15 cellular contexts compared by ENCODE assay signal in genomic region chr6:158018851-158019361, GRCh38. TPM values are rescaled to one million over a fixed set of nuclear protein-coding genes. Genes with fewer than 3 reads are reported as not detected.
DNase-seq lines count a peak whose midpoint lies in the region; FAIRE-seq and TF ChIP-seq lines count a peak whose summit lies in the region.
"Had no signal": no experiment of that assay in that cellular context is flagged by ENCODE, and none has a peak within 500 bp of the region (broad histone marks: within the 10 kb centered on the region; RNA-seq: fewer than 3 reads in every experiment).

No MANE protein-coding gene starts in this region.

- no peak overlapping the region for H2BK120ac ChIP-seq in trophoblast cell (ENCODE audit: insufficient read depth, low read length, poor library complexity)

- no peak overlapping the region for H3K4me3 ChIP-seq in Peyer's patch
- no peak overlapping the region for H3K4me3 ChIP-seq in esophagus squamous epithelium
- no peak overlapping the region for H3K4me3 ChIP-seq in trophoblast cell (ENCODE audit: low read depth, low read length)
- H3K4me3 ChIP-seq in OCI-LY7 (ENCODE audit: low read depth, low read length, poor library complexity, severe bottlenecking): no peak overlapping the region
- H3K4me3 ChIP-seq: left lung, prostate gland had no signal

- POLR2A ChIA-PET in OCI-LY7 (lab: Charles Lee): no interaction called here
- POLR2A ChIA-PET in activated CD4-positive, alpha-beta memory T cell treated with anti-CD3 and anti-CD28 coated beads for 36 hours (lab: Charles Lee): no interaction called here

- TF ChIP-seq POLR2A in Peyer's patch (IDR thresholded peaks at IDR 0.05) (no peak), esophagus squamous epithelium (IDR thresholded peaks at IDR 0.05) (no peak)

- no peak overlapping the region for H4K91ac ChIP-seq in trophoblast cell (ENCODE audit: low read depth, low read length)

- no peak overlapping the region for H3K27ac Mint-ChIP-seq in activated CD4-positive, alpha-beta memory T cell treated with anti-CD3 and anti-CD28 coated beads for 36 hours

- H2AK5ac ChIP-seq in trophoblast cell (ENCODE audit: low read length): no peak overlapping the region

- H2BK12ac ChIP-seq in trophoblast cell (ENCODE audit: low read length): no peak overlapping the region

- no peak overlapping the region for H4K8ac ChIP-seq in trophoblast cell (ENCODE audit: low read depth, low read length)

- 48 to 55% methylated on average over 6 to 8 of the region's 15 CpGs for WGBS in esophagus squamous epithelium, 2 donors
- WGBS in trophoblast cell (ENCODE audit: extremely low coverage, insufficient coverage, insufficient read length): no CpG with 5 or more reads among the region's 15 CpGs

- no peaks in the 10 kb centered on the region for H3K9me3 Mint-ChIP-seq in activated CD4-positive, alpha-beta memory T cell treated with anti-CD3 and anti-CD28 coated beads for 36 hours
- H3K9me3 Mint-ChIP-seq: CD8-positive, alpha-beta memory T cell had no signal

- no peak overlapping the region for H3K23ac ChIP-seq in trophoblast cell (ENCODE audit: low read length)

- no peak overlapping the region for H2AFZ ChIP-seq in trophoblast cell (ENCODE audit: insufficient read depth, low read length, poor library complexity)
- H2AFZ ChIP-seq in OCI-LY7 (ENCODE audit: low read length): no peak overlapping the region

- H3K9me3 ChIP-seq in Peyer's patch: no peaks in the 10 kb centered on the region
- H3K9me3 ChIP-seq in esophagus squamous epithelium: no peaks in the 10 kb centered on the region
- H3K9me3 ChIP-seq in trophoblast cell (ENCODE audit: insufficient read depth, low read depth, low read length): peaks cover 3% of the 10 kb centered on the region
- no peaks in the 10 kb centered on the region for H3K9me3 ChIP-seq in OCI-LY7 (ENCODE audit: low read length)
- H3K9me3 ChIP-seq: left lung, prostate gland had no signal

- H3K14ac ChIP-seq in trophoblast cell (ENCODE audit: low read length): no peak overlapping the region

- H3K4me1 Mint-ChIP-seq in activated CD4-positive, alpha-beta memory T cell treated with anti-CD3 and anti-CD28 coated beads for 36 hours (ENCODE audit: low read depth): peaks cover 20% of the 10 kb centered on the region

- H3K36me3 Mint-ChIP-seq in activated CD4-positive, alpha-beta memory T cell treated with anti-CD3 and anti-CD28 coated beads for 36 hours: peaks cover 8% of the 10 kb centered on the region

- no peaks in the 10 kb centered on the region for H3K27me3 Mint-ChIP-seq in activated CD4-positive, alpha-beta memory T cell treated with anti-CD3 and anti-CD28 coated beads for 36 hours
- H3K27me3 Mint-ChIP-seq: CD8-positive, alpha-beta memory T cell had no signal

- H4K12ac ChIP-seq in trophoblast cell (ENCODE audit: low read depth, low read length): no peak overlapping the region

- intact Hi-C loops in esophagus squamous epithelium (cut with DNase I): no loop called here
- intact Hi-C loops in OCI-LY7 (cut with micrococcal nuclease; ENCODE audit: unreplicated experiment): no loop called here
- intact Hi-C loops in activated CD4-positive, alpha-beta memory T cell treated with anti-CD3 and anti-CD28 coated beads for 36 hours (cut with micrococcal nuclease): no loop called here

- peaks cover 10% of the 10 kb centered on the region for H3K79me1 ChIP-seq in trophoblast cell (ENCODE audit: low read length)

- H3K4me2 ChIP-seq in trophoblast cell (ENCODE audit: low read length): no peak overlapping the region
- H3K4me2 ChIP-seq in OCI-LY7 (ENCODE audit: low read length): no peak overlapping the region

- TF ChIP-seq CTCF in Peyer's patch (IDR thresholded peaks at IDR 0.05) (no peak), esophagus squamous epithelium (IDR thresholded peaks at IDR 0.05) (no peak), OCI-LY7 (conservative IDR thresholded peaks at IDR 0.05; ENCODE audit: low read length) (no peak)

- H3K4me1 ChIP-seq in Peyer's patch: peaks cover 0 to 10% (median 0%) of the 10 kb centered on the region in 4 donors
- H3K4me1 ChIP-seq in esophagus squamous epithelium: peaks cover 3 to 59% (median 7%) of the 10 kb centered on the region in 3 donors
- peaks cover 9 to 12% of the 10 kb centered on the region in 2 experiments for H3K4me1 ChIP-seq in trophoblast cell (ENCODE audit: control insufficient read depth in 1 of 2, insufficient read depth in 2 of 2, low read length in 2 of 2)
- no peaks in the 10 kb centered on the region for H3K4me1 ChIP-seq in OCI-LY7 (ENCODE audit: insufficient read depth, low read length, poor library complexity, severe bottlenecking)
- H3K4me1 ChIP-seq: prostate gland had no signal

- H2BK5ac ChIP-seq in trophoblast cell (ENCODE audit: low read depth, low read length, poor library complexity): no peak overlapping the region

- no peak overlapping the region for H3K4me3 Mint-ChIP-seq in activated CD4-positive, alpha-beta memory T cell treated with anti-CD3 and anti-CD28 coated beads for 36 hours
- H3K4me3 Mint-ChIP-seq: CD8-positive, alpha-beta memory T cell had no signal

- no peaks in the 10 kb centered on the region for H3K9me2 ChIP-seq in OCI-LY7 (ENCODE audit: insufficient read depth, low read length)

- H3K4ac ChIP-seq in trophoblast cell (ENCODE audit: low read depth, low read length): no peak overlapping the region

- H3K27me3 ChIP-seq in Peyer's patch (no peaks in the 10 kb centered on the region), esophagus squamous epithelium (no peaks in the 10 kb centered on the region), trophoblast cell (ENCODE audit: insufficient read depth, low read length) (no peaks in the 10 kb centered on the region)
- H3K27me3 ChIP-seq: left lung had no signal

- peak; percentile 81 for DNase-seq in Daoy (ENCODE audit: low read depth)
- DNase-seq in Peyer's patch: no peak
- no peak for DNase-seq in esophagus squamous epithelium (lab: John Stamatoyannopoulos, UW)
- peak; percentile 69 to 73 for DNase-seq in trophoblast cell
- no peak for DNase-seq in OCI-LY7 (ENCODE audit: low spot score)
- DNase-seq in GM19239 (ENCODE audit: insufficient read length, low spot score): no peak
- no peak for DNase-seq in activated CD8-positive, alpha-beta memory T cell treated with anti-CD3 and anti-CD28 coated beads for 24 hours
- no peak for DNase-seq in activated CD4-positive, alpha-beta memory T cell treated with anti-CD3 and anti-CD28 coated beads for 36 hours
- DNase-seq: activated CD4-positive, alpha-beta T cell treated with anti-CD3 and anti-CD28 coated beads for 1 hour; activated naive CD4-positive, alpha-beta T cell treated with Interleukin-2 at 50 U/mL for 16 hours; CD8-positive, alpha-beta memory T cell; NCI-H2081 treated with DMSO at 0.1 percent for 48 hours had no signal

- no TSS peak for BruUV-seq in OCI-LY7 (replicated peaks; lab: Mats Ljungman, UMichigan)

- no peaks in the 10 kb centered on the region for H4K20me1 ChIP-seq in OCI-LY7 (ENCODE audit: insufficient read depth, low read length)

- FAIRE-seq in GM19239 (lab: Jason Lieb, UNC): no peak
- FAIRE-seq: GM12891 had no signal

- H3K18ac ChIP-seq in trophoblast cell (ENCODE audit: low read length): no peak overlapping the region

- H3K9ac ChIP-seq in trophoblast cell (ENCODE audit: low read length): no peak overlapping the region

- H3K79me2 ChIP-seq in trophoblast cell (ENCODE audit: control insufficient read depth, insufficient read depth, low read length, poor library complexity) (peaks cover 3% of the 10 kb centered on the region), OCI-LY7 (ENCODE audit: insufficient read depth, low read depth, low read length) (no peaks in the 10 kb centered on the region)

- CTCF ChIA-PET in OCI-LY7 (lab: Charles Lee; ENCODE audit: unreplicated experiment): no interaction called here
- CTCF ChIA-PET in activated CD4-positive, alpha-beta memory T cell treated with anti-CD3 and anti-CD28 coated beads for 36 hours (lab: Charles Lee): no interaction called here

- peak overlapping the region in 3 of 4 donors; percentile 10 to 27 (median 19) for H3K27ac ChIP-seq in Peyer's patch
- H3K27ac ChIP-seq in esophagus squamous epithelium: peak overlapping the region in 3 of 4 donors; percentile 54 to 76 (median 73)
- H3K27ac ChIP-seq in trophoblast cell (ENCODE audit: low read depth, low read length): no peak overlapping the region
- H3K27ac ChIP-seq in OCI-LY7 (ENCODE audit: low read depth, low read length, poor library complexity, severe bottlenecking): no peak overlapping the region
- H3K27ac ChIP-seq: prostate gland had no signal

- peaks cover 0 to 11% (median 0%) of the 10 kb centered on the region in 3 donors for H3K36me3 ChIP-seq in Peyer's patch
- H3K36me3 ChIP-seq in esophagus squamous epithelium: peaks cover 0 to 6% (median 0%) of the 10 kb centered on the region in 3 donors
- peaks cover 13 to 27% of the 10 kb centered on the region in 2 experiments for H3K36me3 ChIP-seq in trophoblast cell (ENCODE audit: control insufficient read depth in 1 of 2, insufficient read depth in 2 of 2, low read length in 2 of 2)
- no peaks in the 10 kb centered on the region for H3K36me3 ChIP-seq in OCI-LY7 (ENCODE audit: insufficient read depth, low read length)
- H3K36me3 ChIP-seq: prostate gland had no signal

RNA-seq across cellular contexts. Expression of gene SYNJ2, which starts 37.2 kb away (rescaled TPM):
- total RNA-seq in Daoy (2014; rRNA removed; shearing (Covaris generic)): 155 and 177 TPM in 2 replicates
- total RNA-seq in Peyer's patch (10 to 100 TPM; 26.8 to 47.2 (median 34.0) TPM), esophagus squamous epithelium (10 to 100 TPM in 2 of 4 donors, 1 to 10 TPM in 2; 6.6 to 15.6 (median 9.8) TPM), OCI-LY7 (2022) (0.09 and 0.21 TPM in 2 replicates)
- 22.0 and 25.0 TPM in 2 replicates for polyA plus RNA-seq in trophoblast cell (2013)
- not detected in 2 replicates for total RNA-seq in OCI-LY7 (2014; rRNA removed; shearing (Covaris generic))
- total RNA-seq in activated CD4-positive, alpha-beta memory T cell treated with anti-CD3 and anti-CD28 coated beads for 36 hours: 10 to 100 TPM; 32.2 to 32.3 TPM

Comparison
In these comparisons a context has a peak if more than half of its experiments do, and no peak if none do; other contexts are left out.
1. DNase-seq: peak in Daoy (single experiment) and trophoblast cell (2 of 2); none in Peyer's patch (0 of 3), esophagus squamous epithelium (single experiment), OCI-LY7 (single experiment), GM19239 (single experiment), activated CD8-positive, alpha-beta memory T cell treated with anti-CD3 and anti-CD28 coated beads for 24 hours (single experiment) and activated CD4-positive, alpha-beta memory T cell treated with anti-CD3 and anti-CD28 coated beads for 36 hours (single experiment).
2. H3K27ac ChIP-seq: peak in Peyer's patch (3 of 4) and esophagus squamous epithelium (3 of 4); none in trophoblast cell (single experiment) and OCI-LY7 (single experiment).
3. RNA of gene SYNJ2, which starts 37.2 kb away (total RNA-seq): 155 to 177 TPM in Daoy, 26.8 to 47.2 TPM in Peyer's patch, 32.2 to 32.3 TPM in activated CD4-positive, alpha-beta memory T cell treated with anti-CD3 and anti-CD28 coated beads for 36 hours and 6.6 to 15.6 TPM in esophagus squamous epithelium; 0.09 to 0.21 TPM in OCI-LY7; every median in the first group is over 4 times any median in the second.